Comparison of ENCODE assay signal across 24 cellular contexts in genomic region chr2:238638982-238639341, GRCh38.
"Had no signal": no experiment of that assay in that cellular context is flagged by ENCODE, and none has a peak within 500 bp of the region (broad histone marks: within the 10 kb centered on the region; RNA-seq: fewer than 3 reads in every experiment).

No MANE protein-coding gene starts in this region.

- H3K27ac ChIP-seq: epithelial cell of prostate, gastrocnemius medialis, hepatocyte, right lobe of liver, skin epidermis, testis, transverse colon, vagina had no signal

- H3K79me2 ChIP-seq: hepatocyte had no signal

- H3K4me2 ChIP-seq: hepatocyte had no signal

- H3K27me3 ChIP-seq: hepatocyte, right lobe of liver, testis, transverse colon, vagina had no signal

- H3K4me1 ChIP-seq: gastrocnemius medialis, right lobe of liver, testis had no signal

- ATAC-seq: activated CD4-positive, alpha-beta T cell treated with anti-CD3 and anti-CD28 coated beads for 36 hours; gastrocnemius medialis; left cardiac atrium; left ventricle myocardium superior; natural killer cell; right lobe of liver; stimulated activated naive CD8-positive, alpha-beta T cell treated with anti-CD3 and anti-CD28 coated beads, Interleukin-15, Interleukin-2, amounts not matched to agents 100 U/mL and 50 U/mL, for 24 hours had no signal

- H3K9me3 ChIP-seq: gastrocnemius medialis, right lobe of liver, testis, transverse colon, vagina had no signal

- H2AFZ ChIP-seq: hepatocyte had no signal

- H3K36me3 ChIP-seq: gastrocnemius medialis, right lobe of liver, transverse colon, vagina had no signal

- DNase-seq: activated CD4-positive, alpha-beta T cell treated with anti-CD3 and anti-CD28 coated beads for 36 hours; activated CD4-positive, alpha-beta T cell treated with anti-CD3 and anti-CD28 coated beads, Interleukin-2, amount 50 U/mL, for 48 hours; activated CD4-positive, CD25-positive, alpha-beta regulatory T cell; activated CD8-positive, alpha-beta memory T cell treated with anti-CD3 and anti-CD28 coated beads for 24 hours; activated CD8-positive, alpha-beta memory T cell treated with anti-CD3 and anti-CD28 coated beads, Interleukin-2, amount 50 U/mL, for 4 hours; activated gamma-delta T cell; activated naive CD4-positive, alpha-beta T cell treated with anti-CD3 and anti-CD28 coated beads, Interleukin-2, amount 10 ng/mL, durations not matched to agents 7 days and 5 days; activated T-cell treated with anti-CD3 and anti-CD28 coated beads, Interleukin-2, amount 50 U/mL, for 24 hours; amygdala; effector CD8-positive, alpha-beta T cell; gastrocnemius medialis; left cardiac atrium; left ventricle myocardium superior; natural killer cell; right lobe of liver; stimulated activated CD4-positive, alpha-beta T cell treated with anti-CD3 and anti-CD28 coated beads, Interleukin-12 subunit alpha, Interleukin-12 subunit beta, amount 100 ng/mL, for 4 hours; stimulated activated CD4-positive, alpha-beta T cell treated with anti-CD3 and anti-CD28 coated beads, Interleukin-4, amount 100 ng/mL, for 1 hour; stimulated activated naive CD8-positive, alpha-beta T cell treated with anti-CD3 and anti-CD28 coated beads, Interleukin-15, Interleukin-2, amounts not matched to agents 100 U/mL and 50 U/mL, for 24 hours; testis; transverse colon had no signal

- H3K4me3 ChIP-seq: gastrocnemius medialis, hepatocyte, right lobe of liver, skin epidermis, testis, transverse colon, vagina had no signal
